Comparison of ENCODE assay signal across 9 cellular contexts in genomic region chr19:27792576-27793127, GRCh38.
A peak's percentile ranks its signal among the peaks of the same experiment; 100 is the strongest.
DNase-seq lines count a peak whose midpoint lies in the region; ATAC-seq and TF ChIP-seq lines count a peak whose summit lies in the region.
"Had no signal": no experiment of that assay in that cellular context is flagged by ENCODE, and none has a peak within 500 bp of the region (broad histone marks: within the 10 kb centered on the region; RNA-seq: fewer than 3 reads in every experiment).

No MANE protein-coding gene starts in this region.

- TSS peak; percentile 46 for BruUV-seq in mammary epithelial cell (replicated peaks; lab: Mats Ljungman, UMichigan)

- peaks cover 20% of the 10 kb centered on the region for H3K4me1 Mint-ChIP-seq in HFFc6 (ENCODE audit: low read depth)

- H3K27me3 Mint-ChIP-seq in HFFc6 (ENCODE audit: insufficient read depth): no peaks in the 10 kb centered on the region

- TF ChIP-seq CTCF in 22Rv1 (IDR thresholded peaks at IDR 0.05) (no peak), HFFc6 (IDR thresholded peaks at IDR 0.05) (no peak), mammary epithelial cell (conservative IDR thresholded peaks at IDR 0.05 in 1 of 2, IDR thresholded peaks at IDR 0.05 in 1 of 2; ENCODE audit: extremely low read depth in 1 of 2, insufficient read depth in 1 of 2, low read depth in 1 of 2, low read length in 2 of 2) (no peak)

- H3K36me3 ChIP-seq in mammary epithelial cell (ENCODE audit: insufficient read depth, low read length): peaks cover 1% of the 10 kb centered on the region
- H3K36me3 ChIP-seq in mucosa of rectum (ENCODE audit: control insufficient read depth in 2 of 2, insufficient read depth in 2 of 2, low read length in 2 of 2): peaks cover 0 to 6% of the 10 kb centered on the region in 2 donors

- peak overlapping the region; percentile 82 for H3K9ac ChIP-seq in mammary epithelial cell (ENCODE audit: insufficient read depth, low read length)
- peak overlapping the region; percentile 70 to 95 for H3K9ac ChIP-seq in mucosa of rectum (ENCODE audit: low read depth in 1 of 2, low read length in 2 of 2)

- peak overlapping the region; percentile 72 for H3K27ac Mint-ChIP-seq in HFFc6

- H3K27me3 ChIP-seq in mammary epithelial cell (ENCODE audit: insufficient read depth, low read length) (no peaks in the 10 kb centered on the region), mucosa of rectum (ENCODE audit: control insufficient read depth in 2 of 2, insufficient read depth in 2 of 2, low read length in 2 of 2) (no peaks in the 10 kb centered on the region)

- H4K20me1 ChIP-seq in mammary epithelial cell (ENCODE audit: insufficient read depth, low read length): peaks cover 3% of the 10 kb centered on the region

- CTCF ChIA-PET in mammary epithelial cell (lab: Charles Lee; ENCODE audit: low non-redundant PET): no interaction called here

- H3K9me3 ChIP-seq in mammary epithelial cell (replicated peaks; ENCODE audit: insufficient read depth, low read length) (no peaks in the 10 kb centered on the region), mucosa of rectum (ENCODE audit: control insufficient read depth in 2 of 2, low read length in 2 of 2) (no peaks in the 10 kb centered on the region)

- peaks cover 9% of the 10 kb centered on the region for H3K36me3 Mint-ChIP-seq in HFFc6 (ENCODE audit: low read depth)

- H3K4me3 Mint-ChIP-seq in HFFc6: peak overlapping the region; percentile 93

- in situ Hi-C loops in mammary epithelial cell (cut with MboI; ENCODE audit: low sequenced_read_pairs in 2 of 2): no loop called here

- peaks cover 85% of the 10 kb centered on the region for H3K79me2 ChIP-seq in mammary epithelial cell (ENCODE audit: insufficient read depth, low read length)

- WGBS in mammary epithelial cell (ENCODE audit: low coverage, missing lambda C conversion rate): 3% methylated on average over 6 of the region's 6 CpGs

- H3K27ac ChIP-seq in 22Rv1: peak overlapping the region; percentile 91
- H3K27ac ChIP-seq in mammary epithelial cell (ENCODE audit: insufficient read depth, low read depth, low read length): peak overlapping the region; percentile 75
- peak overlapping the region; percentile 87 to 96 for H3K27ac ChIP-seq in mucosa of rectum (ENCODE audit: low read depth in 2 of 2, low read length in 2 of 2)

- intact Hi-C loops in mammary epithelial cell (cut with micrococcal nuclease): no loop called here

- H3K4me3 ChIP-seq in mammary epithelial cell (replicated peaks in 1 of 3; ENCODE audit: insufficient read depth in 1 of 3, low read depth in 2 of 3, low read length in 3 of 3) (peak overlapping the region; percentile 75 to 82 (median 80)), mucosa of rectum (ENCODE audit: low read length in 2 of 2) (peak overlapping the region; percentile 81 to 100)

- dilution Hi-C loops in mammary epithelial cell (cut with HindIII; ENCODE audit: low sequenced_read_pairs): no loop called here

- H3K9me3 Mint-ChIP-seq in HFFc6: no peaks in the 10 kb centered on the region

- peak overlapping the region; percentile 69 for H3K4me2 ChIP-seq in mammary epithelial cell (ENCODE audit: insufficient read depth, low read depth, low read length)

- ATAC-seq in HG03175 (IDR thresholded peaks at IDR 0.05; ENCODE audit: unreplicated experiment): no peak

- peaks cover 9% of the 10 kb centered on the region for H3K4me1 ChIP-seq in mammary epithelial cell (ENCODE audit: insufficient read depth, low read length)
- peaks cover 10 to 15% of the 10 kb centered on the region in 2 donors for H3K4me1 ChIP-seq in mucosa of rectum (ENCODE audit: control insufficient read depth in 2 of 2, insufficient read depth in 2 of 2, low read length in 2 of 2)

- DNase-seq in HFFc6 (no peak), mammary epithelial cell (no peak), NCI-H146 (lab: John Stamatoyannopoulos, UW) (no peak), retina (no peak), NCI-H146 treated with DMSO at 0.1 percent for 48 hours (lab: John Stamatoyannopoulos, UW; ENCODE audit: unreplicated experiment) (no peak)
- DNase-seq: NK-92 treated with Interleukin-12 subunit alpha and Interleukin-12 subunit beta, amount 100 ng/mL, for 24 hours had no signal

- H2AFZ ChIP-seq in mammary epithelial cell (ENCODE audit: low read depth, low read length): peak overlapping the region; percentile 90
